Comparison of ENCODE assay signal across 1 cellular context in the genomic region with DNA sequence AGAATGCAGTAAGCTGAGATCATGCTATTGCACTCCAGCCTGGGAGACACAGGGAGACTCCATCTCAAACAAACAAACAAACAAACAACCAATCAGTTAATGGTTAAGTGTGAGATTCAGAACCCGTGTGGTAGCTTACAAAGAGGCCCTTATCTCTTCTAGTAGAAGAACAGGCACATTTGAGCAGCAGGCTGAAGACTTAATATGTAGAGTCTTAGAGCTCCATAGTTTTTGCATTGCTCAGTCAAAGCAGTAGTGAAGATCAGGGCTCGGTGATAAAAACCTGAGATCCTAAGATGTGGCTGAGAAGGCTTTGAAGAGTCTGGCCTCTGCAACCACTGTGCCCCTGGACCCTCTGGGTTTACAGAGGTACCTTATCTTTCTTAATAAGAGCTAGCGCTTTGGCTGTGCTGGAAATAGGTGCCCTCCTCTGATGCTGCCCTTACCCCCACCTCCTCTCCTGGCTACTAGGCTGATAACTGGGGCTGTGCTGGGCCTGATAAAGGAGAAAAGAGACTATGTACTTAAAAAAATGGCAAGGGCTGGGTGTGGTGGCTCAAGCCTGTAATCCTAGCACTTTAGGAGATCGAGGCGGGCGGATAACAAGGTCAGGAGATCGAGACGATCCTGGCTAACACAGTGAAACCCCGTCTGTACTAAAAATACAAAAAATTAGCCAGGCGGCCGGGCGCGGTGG.
TF ChIP-seq lines count a peak whose summit lies in the region.

No MANE protein-coding gene starts in this region.

TF ChIP-seq in K562, 482 proteins besides CTCF, POLR2A, EP300 and RAD21 (continued from another document and continues in another):
- TF ChIP-seq, protein P1, sequence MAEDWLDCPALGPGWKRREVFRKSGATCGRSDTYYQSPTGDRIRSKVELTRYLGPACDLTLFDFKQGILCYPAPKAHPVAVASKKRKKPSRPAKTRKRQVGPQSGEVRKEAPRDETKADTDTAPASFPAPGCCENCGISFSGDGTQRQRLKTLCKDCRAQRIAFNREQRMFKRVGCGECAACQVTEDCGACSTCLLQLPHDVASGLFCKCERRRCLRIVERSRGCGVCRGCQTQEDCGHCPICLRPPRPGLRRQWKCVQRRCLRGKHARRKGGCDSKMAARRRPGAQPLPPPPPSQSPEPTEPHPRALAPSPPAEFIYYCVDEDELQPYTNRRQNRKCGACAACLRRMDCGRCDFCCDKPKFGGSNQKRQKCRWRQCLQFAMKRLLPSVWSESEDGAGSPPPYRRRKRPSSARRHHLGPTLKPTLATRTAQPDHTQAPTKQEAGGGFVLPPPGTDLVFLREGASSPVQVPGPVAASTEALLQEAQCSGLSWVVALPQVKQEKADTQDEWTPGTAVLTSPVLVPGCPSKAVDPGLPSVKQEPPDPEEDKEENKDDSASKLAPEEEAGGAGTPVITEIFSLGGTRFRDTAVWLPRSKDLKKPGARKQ (CRISPR knock-in tag; IDR thresholded peaks at IDR 0.05): no peak
- TF ChIP-seq GTF2E2 (tag; IDR thresholded peaks at IDR 0.05): no peak
- TF ChIP-seq XRCC5 (IDR thresholded peaks at IDR 0.05; ENCODE audit: low read depth, low read length): no peak
- TF ChIP-seq, protein P2, sequence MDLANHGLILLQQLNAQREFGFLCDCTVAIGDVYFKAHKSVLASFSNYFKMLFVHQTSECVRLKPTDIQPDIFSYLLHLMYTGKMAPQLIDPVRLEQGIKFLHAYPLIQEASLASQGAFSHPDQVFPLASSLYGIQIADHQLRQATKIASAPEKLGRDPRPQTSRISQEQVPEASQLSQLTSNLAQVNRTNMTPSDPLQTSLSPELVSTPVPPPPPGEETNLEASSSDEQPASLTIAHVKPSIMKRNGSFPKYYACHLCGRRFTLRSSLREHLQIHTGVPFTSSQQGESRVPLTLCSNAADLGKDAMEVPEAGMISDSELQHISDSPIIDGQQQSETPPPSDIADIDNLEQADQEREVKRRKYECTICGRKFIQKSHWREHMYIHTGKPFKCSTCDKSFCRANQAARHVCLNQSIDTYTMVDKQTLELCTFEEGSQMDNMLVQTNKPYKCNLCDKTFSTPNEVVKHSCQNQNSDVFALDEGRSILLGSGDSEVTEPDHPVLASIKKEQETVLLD (IDR thresholded peaks at IDR 0.05): peak; percentile 30; the same call in 1 of the 2 replicates
- TF ChIP-seq, protein P3, sequence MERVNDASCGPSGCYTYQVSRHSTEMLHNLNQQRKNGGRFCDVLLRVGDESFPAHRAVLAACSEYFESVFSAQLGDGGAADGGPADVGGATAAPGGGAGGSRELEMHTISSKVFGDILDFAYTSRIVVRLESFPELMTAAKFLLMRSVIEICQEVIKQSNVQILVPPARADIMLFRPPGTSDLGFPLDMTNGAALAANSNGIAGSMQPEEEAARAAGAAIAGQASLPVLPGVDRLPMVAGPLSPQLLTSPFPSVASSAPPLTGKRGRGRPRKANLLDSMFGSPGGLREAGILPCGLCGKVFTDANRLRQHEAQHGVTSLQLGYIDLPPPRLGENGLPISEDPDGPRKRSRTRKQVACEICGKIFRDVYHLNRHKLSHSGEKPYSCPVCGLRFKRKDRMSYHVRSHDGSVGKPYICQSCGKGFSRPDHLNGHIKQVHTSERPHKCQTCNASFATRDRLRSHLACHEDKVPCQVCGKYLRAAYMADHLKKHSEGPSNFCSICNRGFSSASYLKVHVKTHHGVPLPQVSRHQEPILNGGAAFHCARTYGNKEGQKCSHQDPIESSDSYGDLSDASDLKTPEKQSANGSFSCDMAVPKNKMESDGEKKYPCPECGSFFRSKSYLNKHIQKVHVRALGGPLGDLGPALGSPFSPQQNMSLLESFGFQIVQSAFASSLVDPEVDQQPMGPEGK (CRISPR knock-in tag; IDR thresholded peaks at IDR 0.05; ENCODE audit: borderline replicate concordance): no peak
- TF ChIP-seq ARID1B (IDR thresholded peaks at IDR 0.05): peak; percentile 95
- TF ChIP-seq SRSF3 (IDR thresholded peaks at IDR 0.05; ENCODE audit: insufficient read depth, low read length): no peak
- TF ChIP-seq CREB1 (IDR thresholded peaks at IDR 0.05): peak; percentile 21; the same call in 1 of the 2 replicates
- TF ChIP-seq CREB1 (CRISPR knock-in tag; IDR thresholded peaks at IDR 0.05): no peak
- TF ChIP-seq SMAD4 (CRISPR knock-in tag; conservative IDR thresholded peaks at IDR 0.05): peak; percentile 56; the same call in 1 of the 2 replicates
- peak; percentile 24; the same call in 1 of the 2 replicates for TF ChIP-seq ESRRA (IDR thresholded peaks at IDR 0.05; ENCODE audit: borderline replicate concordance, low read depth)
- TF ChIP-seq FOXA1 (IDR thresholded peaks at IDR 0.05; ENCODE audit: borderline replicate concordance): no peak
- TF ChIP-seq TEAD1 (CRISPR knock-in tag; IDR thresholded peaks at IDR 0.05): no peak
- peak; percentile 86 for TF ChIP-seq TAL1 (IDR thresholded peaks at IDR 0.05)
- TF ChIP-seq CXXC5 (CRISPR knock-in tag; IDR thresholded peaks at IDR 0.05): 0 out of 2 replicates have a peak, but pooled peaks have one; percentile 46
- TF ChIP-seq, protein P4, sequence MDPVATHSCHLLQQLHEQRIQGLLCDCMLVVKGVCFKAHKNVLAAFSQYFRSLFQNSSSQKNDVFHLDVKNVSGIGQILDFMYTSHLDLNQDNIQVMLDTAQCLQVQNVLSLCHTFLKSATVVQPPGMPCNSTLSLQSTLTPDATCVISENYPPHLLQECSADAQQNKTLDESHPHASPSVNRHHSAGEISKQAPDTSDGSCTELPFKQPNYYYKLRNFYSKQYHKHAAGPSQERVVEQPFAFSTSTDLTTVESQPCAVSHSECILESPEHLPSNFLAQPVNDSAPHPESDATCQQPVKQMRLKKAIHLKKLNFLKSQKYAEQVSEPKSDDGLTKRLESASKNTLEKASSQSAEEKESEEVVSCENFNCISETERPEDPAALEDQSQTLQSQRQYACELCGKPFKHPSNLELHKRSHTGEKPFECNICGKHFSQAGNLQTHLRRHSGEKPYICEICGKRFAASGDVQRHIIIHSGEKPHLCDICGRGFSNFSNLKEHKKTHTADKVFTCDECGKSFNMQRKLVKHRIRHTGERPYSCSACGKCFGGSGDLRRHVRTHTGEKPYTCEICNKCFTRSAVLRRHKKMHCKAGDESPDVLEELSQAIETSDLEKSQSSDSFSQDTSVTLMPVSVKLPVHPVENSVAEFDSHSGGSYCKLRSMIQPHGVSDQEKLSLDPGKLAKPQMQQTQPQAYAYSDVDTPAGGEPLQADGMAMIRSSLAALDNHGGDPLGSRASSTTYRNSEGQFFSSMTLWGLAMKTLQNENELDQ (CRISPR knock-in tag; IDR thresholded peaks at IDR 0.05; ENCODE audit: borderline replicate concordance): 0 out of 2 replicates have a peak, but pooled peaks have one; percentile 36
- TF ChIP-seq, protein P5, sequence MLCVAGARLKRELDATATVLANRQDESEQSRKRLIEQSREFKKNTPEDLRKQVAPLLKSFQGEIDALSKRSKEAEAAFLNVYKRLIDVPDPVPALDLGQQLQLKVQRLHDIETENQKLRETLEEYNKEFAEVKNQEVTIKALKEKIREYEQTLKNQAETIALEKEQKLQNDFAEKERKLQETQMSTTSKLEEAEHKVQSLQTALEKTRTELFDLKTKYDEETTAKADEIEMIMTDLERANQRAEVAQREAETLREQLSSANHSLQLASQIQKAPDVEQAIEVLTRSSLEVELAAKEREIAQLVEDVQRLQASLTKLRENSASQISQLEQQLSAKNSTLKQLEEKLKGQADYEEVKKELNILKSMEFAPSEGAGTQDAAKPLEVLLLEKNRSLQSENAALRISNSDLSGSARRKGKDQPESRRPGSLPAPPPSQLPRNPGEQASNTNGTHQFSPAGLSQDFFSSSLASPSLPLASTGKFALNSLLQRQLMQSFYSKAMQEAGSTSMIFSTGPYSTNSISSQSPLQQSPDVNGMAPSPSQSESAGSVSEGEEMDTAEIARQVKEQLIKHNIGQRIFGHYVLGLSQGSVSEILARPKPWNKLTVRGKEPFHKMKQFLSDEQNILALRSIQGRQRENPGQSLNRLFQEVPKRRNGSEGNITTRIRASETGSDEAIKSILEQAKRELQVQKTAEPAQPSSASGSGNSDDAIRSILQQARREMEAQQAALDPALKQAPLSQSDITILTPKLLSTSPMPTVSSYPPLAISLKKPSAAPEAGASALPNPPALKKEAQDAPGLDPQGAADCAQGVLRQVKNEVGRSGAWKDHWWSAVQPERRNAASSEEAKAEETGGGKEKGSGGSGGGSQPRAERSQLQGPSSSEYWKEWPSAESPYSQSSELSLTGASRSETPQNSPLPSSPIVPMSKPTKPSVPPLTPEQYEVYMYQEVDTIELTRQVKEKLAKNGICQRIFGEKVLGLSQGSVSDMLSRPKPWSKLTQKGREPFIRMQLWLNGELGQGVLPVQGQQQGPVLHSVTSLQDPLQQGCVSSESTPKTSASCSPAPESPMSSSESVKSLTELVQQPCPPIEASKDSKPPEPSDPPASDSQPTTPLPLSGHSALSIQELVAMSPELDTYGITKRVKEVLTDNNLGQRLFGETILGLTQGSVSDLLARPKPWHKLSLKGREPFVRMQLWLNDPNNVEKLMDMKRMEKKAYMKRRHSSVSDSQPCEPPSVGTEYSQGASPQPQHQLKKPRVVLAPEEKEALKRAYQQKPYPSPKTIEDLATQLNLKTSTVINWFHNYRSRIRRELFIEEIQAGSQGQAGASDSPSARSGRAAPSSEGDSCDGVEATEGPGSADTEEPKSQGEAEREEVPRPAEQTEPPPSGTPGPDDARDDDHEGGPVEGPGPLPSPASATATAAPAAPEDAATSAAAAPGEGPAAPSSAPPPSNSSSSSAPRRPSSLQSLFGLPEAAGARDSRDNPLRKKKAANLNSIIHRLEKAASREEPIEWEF (CRISPR knock-in tag; IDR thresholded peaks at IDR 0.05): no peak
- TF ChIP-seq, protein P6, sequence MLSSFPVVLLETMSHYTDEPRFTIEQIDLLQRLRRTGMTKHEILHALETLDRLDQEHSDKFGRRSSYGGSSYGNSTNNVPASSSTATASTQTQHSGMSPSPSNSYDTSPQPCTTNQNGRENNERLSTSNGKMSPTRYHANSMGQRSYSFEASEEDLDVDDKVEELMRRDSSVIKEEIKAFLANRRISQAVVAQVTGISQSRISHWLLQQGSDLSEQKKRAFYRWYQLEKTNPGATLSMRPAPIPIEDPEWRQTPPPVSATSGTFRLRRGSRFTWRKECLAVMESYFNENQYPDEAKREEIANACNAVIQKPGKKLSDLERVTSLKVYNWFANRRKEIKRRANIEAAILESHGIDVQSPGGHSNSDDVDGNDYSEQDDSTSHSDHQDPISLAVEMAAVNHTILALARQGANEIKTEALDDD (IDR thresholded peaks at IDR 0.05): peak; percentile 42; the same call in 1 of the 2 replicates
- no peak for TF ChIP-seq HEY1 (CRISPR knock-in tag; IDR thresholded peaks at IDR 0.05; ENCODE audit: borderline replicate concordance)
- TF ChIP-seq TBL1XR1 (IDR thresholded peaks at IDR 0.05; ENCODE audit: low read length in 2 of 2): peak in 1 of 2 experiments; percentile 58; a peak in 1 of 4 replicates
- TF ChIP-seq KLF16 (IDR thresholded peaks at IDR 0.05): peak; percentile 79; the same call in 1 of the 2 replicates
- TF ChIP-seq ETV6 (IDR thresholded peaks at IDR 0.05; ENCODE audit: borderline replicate concordance in 1 of 2, low read depth in 2 of 2, low read length in 1 of 2): no peak
- TF ChIP-seq ETV6 (CRISPR knock-in tag; IDR thresholded peaks at IDR 0.05; ENCODE audit: borderline replicate concordance): no peak
- no peak for TF ChIP-seq HDAC8 (tag; IDR thresholded peaks at IDR 0.05)
- TF ChIP-seq POLR3A (IDR thresholded peaks at IDR 0.05; ENCODE audit: borderline replicate concordance, extremely low read depth, insufficient read depth, insufficient read length): no peak
- TF ChIP-seq ZFP36 (IDR thresholded peaks at IDR 0.05; ENCODE audit: low read depth, low read length, partially characterized antibody): no peak
- TF ChIP-seq ZBTB8A (IDR thresholded peaks at IDR 0.05; ENCODE audit: partially characterized antibody): no peak
- peak; percentile 59; the same call in 1 of the 2 replicates for TF ChIP-seq MBD2 (IDR thresholded peaks at IDR 0.05; ENCODE audit: borderline replicate concordance, low read depth)
- peak; percentile 64 for TF ChIP-seq CCNT2 (IDR thresholded peaks at IDR 0.05; ENCODE audit: borderline replicate concordance, extremely low read depth, insufficient read length, low read depth, low read length)
- no peak for TF ChIP-seq ZSCAN32 (CRISPR knock-in tag; IDR thresholded peaks at IDR 0.05)
- no peak for TF ChIP-seq ATF1 (CRISPR knock-in tag; IDR thresholded peaks at IDR 0.05)
- TF ChIP-seq ATF1 (tag; IDR thresholded peaks at IDR 0.05): peak; percentile 48
- TF ChIP-seq CBFA2T2 (conservative IDR thresholded peaks at IDR 0.05): peak; percentile 87
- no peak for TF ChIP-seq HDAC6 (IDR thresholded peaks at IDR 0.05; ENCODE audit: low read depth, low read length)
- TF ChIP-seq ZBTB1 (CRISPR knock-in tag; IDR thresholded peaks at IDR 0.05; ENCODE audit: borderline replicate concordance, low read depth): no peak
- TF ChIP-seq NR2C2 (CRISPR knock-in tag; IDR thresholded peaks at IDR 0.05): no peak
- no peak for TF ChIP-seq NR2C2 (tag; IDR thresholded peaks at IDR 0.05)
- TF ChIP-seq TEAD2 (tag; IDR thresholded peaks at IDR 0.05): no peak
- TF ChIP-seq ARNT (IDR thresholded peaks at IDR 0.05): peak in 1 of 2 experiments; percentile 69; a peak in 2 of 4 replicates
- no peak for TF ChIP-seq ZNF785 (CRISPR knock-in tag; IDR thresholded peaks at IDR 0.05)
- no peak for TF ChIP-seq STAG1 (CRISPR knock-in tag; IDR thresholded peaks at IDR 0.05; ENCODE audit: borderline replicate concordance)
- TF ChIP-seq, protein P7, sequence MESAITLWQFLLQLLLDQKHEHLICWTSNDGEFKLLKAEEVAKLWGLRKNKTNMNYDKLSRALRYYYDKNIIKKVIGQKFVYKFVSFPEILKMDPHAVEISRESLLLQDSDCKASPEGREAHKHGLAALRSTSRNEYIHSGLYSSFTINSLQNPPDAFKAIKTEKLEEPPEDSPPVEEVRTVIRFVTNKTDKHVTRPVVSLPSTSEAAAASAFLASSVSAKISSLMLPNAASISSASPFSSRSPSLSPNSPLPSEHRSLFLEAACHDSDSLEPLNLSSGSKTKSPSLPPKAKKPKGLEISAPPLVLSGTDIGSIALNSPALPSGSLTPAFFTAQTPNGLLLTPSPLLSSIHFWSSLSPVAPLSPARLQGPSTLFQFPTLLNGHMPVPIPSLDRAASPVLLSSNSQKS (CRISPR knock-in tag; IDR thresholded peaks at IDR 0.05): no peak
- TF ChIP-seq NFYB (IDR thresholded peaks at IDR 0.05; ENCODE audit: extremely low read depth, insufficient read length): no peak
- TF ChIP-seq PHB2 (IDR thresholded peaks at IDR 0.05; ENCODE audit: low read depth): no peak
